Comparison of ENCODE assay signal across 8 cellular contexts in the genomic region with DNA sequence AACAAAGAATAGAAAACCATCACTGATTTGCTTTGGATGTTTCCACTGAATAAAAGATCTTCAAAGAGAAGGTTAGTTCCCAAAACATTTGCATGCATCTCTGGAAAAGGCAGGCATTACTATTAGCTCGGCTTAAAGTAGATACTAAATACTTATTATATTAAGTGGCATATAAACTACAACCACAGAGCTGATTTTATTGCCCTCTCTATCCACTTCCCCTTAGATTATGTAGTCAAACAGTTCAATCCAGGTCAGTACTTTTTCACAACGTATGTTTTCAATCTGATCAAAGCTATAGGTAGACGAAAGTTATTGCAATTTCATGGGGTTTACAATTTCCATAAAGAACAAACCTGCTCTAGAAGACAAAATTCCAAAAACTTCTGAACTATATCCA. TPM values are rescaled to one million over a fixed set of nuclear protein-coding genes. Genes with fewer than 3 reads are reported as not detected.
DNase-seq lines count a peak whose midpoint lies in the region; ATAC-seq and TF ChIP-seq lines count a peak whose summit lies in the region.

No MANE protein-coding gene starts in this region.

- H4K20me1 ChIP-seq in DOHH2 (ENCODE audit: control insufficient read depth, insufficient read depth, low read depth, low read length) = no peaks in the 10 kb centered on the region
- no peaks in the 10 kb centered on the region for H4K20me1 ChIP-seq in neural progenitor cell (ENCODE audit: low read depth)

- H3K4me3 ChIP-seq in DOHH2 (ENCODE audit: low read length) (peak overlapping the region; percentile 79), NB4 (ENCODE audit: low read depth, low read length) (peak overlapping the region; percentile 66), dorsolateral prefrontal cortex (peak overlapping the region in 58 of 59 donors; percentile 23 to 93 (median 80)), neural progenitor cell (peak overlapping the region; percentile 73)

- no peak overlapping the region for H3K27ac ChIP-seq in DOHH2 (ENCODE audit: low read depth, low read length)
- peak overlapping the region in 54 of 59 donors; percentile 8 to 97 (median 91) for H3K27ac ChIP-seq in dorsolateral prefrontal cortex
- H3K27ac ChIP-seq in neural progenitor cell = no peak overlapping the region

- H3K79me2 ChIP-seq in DOHH2 (ENCODE audit: control insufficient read depth, low read length) (peaks cover 33% of the 10 kb centered on the region), neural progenitor cell (ENCODE audit: low read depth) (peaks cover 38% of the 10 kb centered on the region)

- no peak overlapping the region for H3K27ac Mint-ChIP-seq in neural progenitor cell

- ATAC-seq in esophagus mucosa (no peak), HG02884 (IDR thresholded peaks at IDR 0.05; ENCODE audit: unreplicated experiment) (no peak), GM21390 (IDR thresholded peaks at IDR 0.05; ENCODE audit: unreplicated experiment) (no peak)

- DNase-seq in NB4 (ENCODE audit: low read depth) (peak; percentile 23), dorsolateral prefrontal cortex (no peak), neural progenitor cell (ENCODE audit: low spot score) (no peak)
- DNase-seq in stimulated activated CD4-positive, alpha-beta T cell treated with anti-CD3 and anti-CD28 coated beads, Interleukin-12 subunit alpha, Interleukin-12 subunit beta, amount 100 ng/mL, for 4 hours = no peak

- H2AFZ ChIP-seq in neural progenitor cell (replicated peaks) = peak overlapping the region; percentile 74

- H3K36me3 ChIP-seq in DOHH2 (ENCODE audit: control insufficient read depth, low read length) = peaks cover 27% of the 10 kb centered on the region
- H3K36me3 ChIP-seq in neural progenitor cell = peaks cover 8% of the 10 kb centered on the region

- peaks cover 6% of the 10 kb centered on the region for H3F3A ChIP-seq in DOHH2 (ENCODE audit: control insufficient read depth, insufficient read depth)
- H3F3A ChIP-seq in neural progenitor cell (ENCODE audit: low read depth) = peaks cover 24% of the 10 kb centered on the region

- H3K4me2 ChIP-seq in DOHH2 (ENCODE audit: low read length) = peak overlapping the region; percentile 84
- H3K4me2 ChIP-seq in neural progenitor cell = peak overlapping the region; percentile 98

- no peaks in the 10 kb centered on the region for H3K9me2 ChIP-seq in DOHH2 (replicated peaks; ENCODE audit: control insufficient read depth, low read length)

- H3K27me3 ChIP-seq in DOHH2 (ENCODE audit: control insufficient read depth, low read length) = no peaks in the 10 kb centered on the region
- no peaks in the 10 kb centered on the region for H3K27me3 ChIP-seq in dorsolateral prefrontal cortex
- no peaks in the 10 kb centered on the region for H3K27me3 ChIP-seq in neural progenitor cell

- H3K9ac ChIP-seq in neural progenitor cell = peak overlapping the region; percentile 60

- H3K4me1 ChIP-seq in DOHH2 (ENCODE audit: control insufficient read depth, low read length) = peaks cover 24% of the 10 kb centered on the region
- peaks cover 18% of the 10 kb centered on the region for H3K4me1 ChIP-seq in neural progenitor cell

- H3K36me3 Mint-ChIP-seq in neural progenitor cell = peaks cover 7% of the 10 kb centered on the region

- TF ChIP-seq POLR2A in NB4 (IDR thresholded peaks at IDR 0.05; ENCODE audit: extremely low read depth, insufficient read length) = no peak

- H3K9me3 Mint-ChIP-seq in neural progenitor cell = peaks cover 2% of the 10 kb centered on the region

- H3K27me3 Mint-ChIP-seq in neural progenitor cell (ENCODE audit: insufficient read depth, low read depth) = peaks cover 4% of the 10 kb centered on the region

- TF ChIP-seq CTCF in DOHH2 (IDR thresholded peaks at IDR 0.05; ENCODE audit: low read depth, low read length, poor library complexity, severe bottlenecking) = no peak
- TF ChIP-seq CTCF in NB4 (IDR thresholded peaks at IDR 0.05; ENCODE audit: low read depth, low read length) = no peak
- TF ChIP-seq CTCF in dorsolateral prefrontal cortex (IDR thresholded peaks at IDR 0.05 in 54 of 56, conservative IDR thresholded peaks at IDR 0.05 in 2 of 56; ENCODE audit: low read depth in 1 of 56, partially characterized antibody in 56 of 56) = no peak
- no peak for TF ChIP-seq CTCF in neural progenitor cell (IDR thresholded peaks at IDR 0.05)

- peak overlapping the region; percentile 83 for H3K4me3 Mint-ChIP-seq in neural progenitor cell

- no peaks in the 10 kb centered on the region for H3K9me3 ChIP-seq in DOHH2 (ENCODE audit: control insufficient read depth, insufficient read depth, low read length)
- H3K9me3 ChIP-seq in neural progenitor cell (ENCODE audit: low read depth) = no peaks in the 10 kb centered on the region

- H3K4me1 Mint-ChIP-seq in neural progenitor cell = peaks cover 15% of the 10 kb centered on the region

- intact Hi-C loops in dorsolateral prefrontal cortex (cut with DNase I) = no loop called here

RNA-seq across cellular contexts. Expression of gene B4GALT4, which starts 1.3 kb away (rescaled TPM):
- total RNA-seq in dorsolateral prefrontal cortex (10 to 100 TPM in 116 of 120 experiments, 1 to 10 TPM in 4; 7.4 to 34.5 (median 16.0) TPM), neural progenitor cell (ENCODE audit: low replicate concordance) (34.8 and 47.0 TPM in 2 replicates), esophagus mucosa (15.8 TPM)

RNA-seq across cellular contexts. Expression of gene ARHGAP31, which starts 54.8 kb away (rescaled TPM):
- total RNA-seq in dorsolateral prefrontal cortex = 10 to 100 TPM; 10.9 to 62.5 (median 21.3) TPM
- 0.13 and 0.34 TPM in 2 replicates for total RNA-seq in neural progenitor cell (ENCODE audit: low replicate concordance)
- 4.3 TPM for total RNA-seq in esophagus mucosa

Comparison
In these comparisons a context has a peak if more than half of its experiments do, and no peak if none do; other contexts are left out.
1. H3K27ac ChIP-seq: peak in dorsolateral prefrontal cortex (54 of 59); none in DOHH2 (single experiment) and neural progenitor cell (single experiment).
2. Peak in every context shown above with its lines, with median percentiles within 50 percentile points of each other: H3K4me3 ChIP-seq.